9 cellular contexts compared by ENCODE assay signal in the genomic region with DNA sequence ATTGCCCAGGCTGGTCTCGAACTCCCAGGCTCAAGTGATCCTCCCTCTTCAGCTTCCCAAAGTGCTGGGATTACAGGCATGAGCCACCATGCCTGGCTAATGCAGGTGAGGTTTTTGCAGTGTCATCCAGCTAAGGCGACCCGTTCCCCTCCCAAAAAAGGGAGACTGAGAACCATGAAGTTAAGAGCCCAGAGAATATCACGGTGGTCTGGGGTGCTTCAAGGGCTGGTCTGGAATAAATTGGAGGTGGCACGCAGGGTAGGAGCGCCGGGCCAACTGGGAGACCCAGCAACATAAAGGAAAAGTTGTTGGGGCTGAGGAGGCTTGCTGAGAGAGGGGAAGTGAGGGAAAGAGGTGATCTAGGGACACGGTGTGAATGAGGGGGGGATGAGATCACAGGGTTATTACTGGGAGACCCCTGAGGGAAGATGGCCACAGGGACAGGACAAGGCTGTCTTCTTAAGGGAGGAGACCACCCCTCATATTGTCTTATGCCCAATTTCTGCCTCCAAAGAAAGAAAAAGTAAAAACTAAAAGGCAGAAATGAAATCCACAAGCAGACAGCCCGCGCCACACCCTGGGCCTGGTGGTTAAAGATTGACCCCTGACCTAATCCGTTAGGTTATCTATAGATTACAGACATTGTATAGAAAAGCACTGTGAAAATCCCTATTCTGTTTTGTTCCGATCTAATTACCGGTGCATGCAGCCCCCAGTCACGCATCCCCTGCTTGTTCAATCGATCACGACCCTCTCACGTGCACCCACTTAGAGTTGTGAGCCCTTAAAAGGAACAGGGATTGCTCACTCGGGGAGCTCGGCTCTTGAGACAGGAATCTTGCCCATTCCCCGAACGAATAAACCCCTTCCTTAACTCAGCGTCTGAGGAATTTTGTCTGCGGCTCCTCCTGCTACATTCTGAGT. TPM values are rescaled to one million over a fixed set of nuclear protein-coding genes. Genes with fewer than 3 reads are reported as not detected.
DNase-seq lines count a peak whose midpoint lies in the region; ATAC-seq and TF ChIP-seq lines count a peak whose summit lies in the region.
"Not testable (repeated sequence)": the region's sequence is repeated elsewhere in the genome, so short reads cannot be mapped to it uniquely, and the experiment has no call there.
"Had no signal": no experiment of that assay in that cellular context is flagged by ENCODE, and none has a peak within 500 bp of the region (broad histone marks: within the 10 kb centered on the region; RNA-seq: fewer than 3 reads in every experiment).

No MANE protein-coding gene starts in this region.

- BruUV-seq in Panc1 (replicated peaks; lab: Mats Ljungman, UMichigan) = not testable (repeated sequence)

- not testable (repeated sequence) for H3K27me3 ChIP-seq in Panc1 (ENCODE audit: control insufficient read depth, insufficient read depth, low read length); mucosa of rectum (ENCODE audit: control insufficient read depth in 2 of 2, insufficient read depth in 2 of 2, low read length in 2 of 2)

- CTCF ChIA-PET in Panc1 (lab: Charles Lee) = not testable (repeated sequence)

- not testable (repeated sequence) for H3K36me3 Mint-ChIP-seq in activated T-helper 2 cell treated with anti-CD3 and anti-CD28 coated beads, Interferon-gamma antibody, Interleukin-2, Interleukin-4, amounts not matched to agents 10 μg/mL and 5 μg/mL and 100 μg/mL, durations not matched to agents 14 hours and 24 hours and 36 hours (ENCODE audit: low read depth)

- H3K27ac ChIP-seq in Panc1 (ENCODE audit: low read length) = peak overlapping the region; percentile 84
- peak overlapping the region in 1 of 2 donors; percentile 23 for H3K27ac ChIP-seq in mucosa of rectum (ENCODE audit: low read depth in 2 of 2, low read length in 2 of 2)

- H3K4me3 ChIP-seq in Panc1 (ENCODE audit: low read depth in 2 of 2, low read length in 2 of 2) (peak overlapping the region; percentile 47 to 55), epithelial cell of esophagus (ENCODE audit: low read length) (peak overlapping the region; percentile 63), mucosa of rectum (ENCODE audit: low read length in 2 of 2) (peak overlapping the region; percentile 65 to 69)

- intact Hi-C loops in Panc1 (cut with micrococcal nuclease; ENCODE audit: unreplicated experiment); activated T-helper 2 cell treated with anti-CD3 and anti-CD28 coated beads, Interferon-gamma antibody, Interleukin-2, Interleukin-4, amounts not matched to agents 10 μg/mL and 5 μg/mL and 100 μg/mL, durations not matched to agents 14 hours and 24 hours and 36 hours (cut with micrococcal nuclease): not testable (repeated sequence)

- not testable (repeated sequence) for H3K9me3 ChIP-seq in ES-I3 (ENCODE audit: control insufficient read depth, insufficient read depth, low read length); Panc1 (ENCODE audit: control insufficient read depth, insufficient read depth, low read depth, low read length); mucosa of rectum (ENCODE audit: control insufficient read depth in 2 of 2, low read length in 2 of 2)

- not testable (repeated sequence) for H3K27me3 Mint-ChIP-seq in activated T-helper 2 cell treated with anti-CD3 and anti-CD28 coated beads, Interferon-gamma antibody, Interleukin-2, Interleukin-4, amounts not matched to agents 10 μg/mL and 5 μg/mL and 100 μg/mL, durations not matched to agents 14 hours and 24 hours and 36 hours (ENCODE audit: low read depth)
- peaks cover 60% of the 10 kb centered on the region for H3K27me3 Mint-ChIP-seq in stimulated activated naive CD8-positive, alpha-beta T cell treated with anti-CD3 and anti-CD28 coated beads, Interleukin-15, amount 100 ng/mL, for 72 hours

- in situ Hi-C loops in Panc1 (cut with HindIII; ENCODE audit: low pct_unique_long_range_greater_than_20kb, low sequenced_read_pairs) = not testable (repeated sequence)

- H3K4me1 ChIP-seq in ES-I3 (ENCODE audit: insufficient read depth, low read length) = peaks cover 12% of the 10 kb centered on the region
- peaks cover 10% of the 10 kb centered on the region; the same call in 1 of the 2 replicates for H3K4me1 ChIP-seq in Panc1 (ENCODE audit: control insufficient read depth, insufficient read depth, low read length)
- not testable (repeated sequence) for H3K4me1 ChIP-seq in mucosa of rectum (ENCODE audit: control insufficient read depth in 2 of 2, insufficient read depth in 2 of 2, low read length in 2 of 2)

- ATAC-seq in Panc1; stimulated activated naive CD8-positive, alpha-beta T cell treated with anti-CD3 and anti-CD28 coated beads, Interleukin-15, amount 100 ng/mL, for 72 hours: not testable (repeated sequence)

- peak overlapping the region; percentile 18 for H3K27ac Mint-ChIP-seq in activated T-helper 2 cell treated with anti-CD3 and anti-CD28 coated beads, Interferon-gamma antibody, Interleukin-2, Interleukin-4, amounts not matched to agents 10 μg/mL and 5 μg/mL and 100 μg/mL, durations not matched to agents 14 hours and 24 hours and 36 hours
- not testable (repeated sequence) for H3K27ac Mint-ChIP-seq in stimulated activated naive CD8-positive, alpha-beta T cell treated with anti-CD3 and anti-CD28 coated beads, Interleukin-15, amount 100 ng/mL, for 72 hours

- peaks cover 27% of the 10 kb centered on the region for H3K4me1 Mint-ChIP-seq in activated T-helper 2 cell treated with anti-CD3 and anti-CD28 coated beads, Interferon-gamma antibody, Interleukin-2, Interleukin-4, amounts not matched to agents 10 μg/mL and 5 μg/mL and 100 μg/mL, durations not matched to agents 14 hours and 24 hours and 36 hours (ENCODE audit: low read depth)
- H3K4me1 Mint-ChIP-seq in stimulated activated naive CD8-positive, alpha-beta T cell treated with anti-CD3 and anti-CD28 coated beads, Interleukin-15, amount 100 ng/mL, for 72 hours = peaks cover 24% of the 10 kb centered on the region

- H3K9ac ChIP-seq in ES-I3 (ENCODE audit: low read depth, low read length) = peak overlapping the region; percentile 66
- H3K9ac ChIP-seq in mucosa of rectum (ENCODE audit: low read depth in 1 of 2, low read length in 2 of 2) = not testable (repeated sequence)

- H3K36me3 ChIP-seq in ES-I3 (ENCODE audit: insufficient read depth, low read length); Panc1 (ENCODE audit: control insufficient read depth, insufficient read depth, low read length); mucosa of rectum (ENCODE audit: control insufficient read depth in 2 of 2, insufficient read depth in 2 of 2, low read length in 2 of 2): not testable (repeated sequence)

- DNase-seq in Panc1 (ENCODE audit: low read depth, low spot score); activated T-helper 2 cell treated with anti-CD3 and anti-CD28 coated beads, Interferon-gamma antibody, Interleukin-2, Interleukin-4, amounts not matched to agents 10 μg/mL and 5 μg/mL and 100 μg/mL, durations not matched to agents 14 hours and 24 hours and 36 hours (ENCODE audit: low spot score); epithelial cell of esophagus (ENCODE audit: low read depth); stimulated activated naive CD8-positive, alpha-beta T cell treated with anti-CD3 and anti-CD28 coated beads, Interleukin-15, amount 100 ng/mL, for 72 hours: not testable (repeated sequence)

- POLR2A ChIA-PET in Panc1 (lab: Charles Lee) = not testable (repeated sequence)

- peak overlapping the region; percentile 98 for H3K4me3 Mint-ChIP-seq in activated T-helper 2 cell treated with anti-CD3 and anti-CD28 coated beads, Interferon-gamma antibody, Interleukin-2, Interleukin-4, amounts not matched to agents 10 μg/mL and 5 μg/mL and 100 μg/mL, durations not matched to agents 14 hours and 24 hours and 36 hours (ENCODE audit: low read depth)
- peak overlapping the region; percentile 96 to 99 for H3K4me3 Mint-ChIP-seq in stimulated activated naive CD8-positive, alpha-beta T cell treated with anti-CD3 and anti-CD28 coated beads, Interleukin-15, amount 100 ng/mL, for 72 hours

- not testable (repeated sequence) for TF ChIP-seq CTCF in Panc1 (IDR thresholded peaks at IDR 0.05); epithelial cell of esophagus (IDR thresholded peaks at IDR 0.05; ENCODE audit: insufficient read depth, low read depth, low read length, missing control alignments)

- not testable (repeated sequence) for H3K9me3 Mint-ChIP-seq in activated T-helper 2 cell treated with anti-CD3 and anti-CD28 coated beads, Interferon-gamma antibody, Interleukin-2, Interleukin-4, amounts not matched to agents 10 μg/mL and 5 μg/mL and 100 μg/mL, durations not matched to agents 14 hours and 24 hours and 36 hours; stimulated activated naive CD8-positive, alpha-beta T cell treated with anti-CD3 and anti-CD28 coated beads, Interleukin-15, amount 100 ng/mL, for 72 hours

RNA-seq across cellular contexts. Expression of a gene that starts 0.6 kb away (rescaled TPM):
- 48.5 TPM for total RNA-seq in Panc1 (2021; ENCODE audit: unreplicated experiment)
- 47.0 TPM for polyA plus RNA-seq in Panc1 (2012; ENCODE audit: insufficient read length)
- 3.1 and 6.4 TPM in 2 replicates for total RNA-seq in activated T-helper 2 cell treated with anti-CD3 and anti-CD28 coated beads, Interferon-gamma antibody, Interleukin-2, Interleukin-4, amounts not matched to agents 10 μg/mL and 5 μg/mL and 100 μg/mL, durations not matched to agents 14 hours and 24 hours and 36 hours

RNA-seq across cellular contexts. Expression of a gene that starts 8.2 kb away (rescaled TPM):
- 780 TPM for total RNA-seq in Panc1 (2021; ENCODE audit: unreplicated experiment)
- 1,409 TPM for polyA plus RNA-seq in Panc1 (2012; ENCODE audit: insufficient read length)
- 0.94 TPM in 2 replicates for total RNA-seq in activated T-helper 2 cell treated with anti-CD3 and anti-CD28 coated beads, Interferon-gamma antibody, Interleukin-2, Interleukin-4, amounts not matched to agents 10 μg/mL and 5 μg/mL and 100 μg/mL, durations not matched to agents 14 hours and 24 hours and 36 hours

RNA-seq across cellular contexts. Expression of a gene that starts 22.7 kb away (rescaled TPM):
- total RNA-seq in Panc1 (2021; ENCODE audit: unreplicated experiment) = 147 TPM
- polyA plus RNA-seq in Panc1 (2012; ENCODE audit: insufficient read length) = 136 TPM
- total RNA-seq in activated T-helper 2 cell treated with anti-CD3 and anti-CD28 coated beads, Interferon-gamma antibody, Interleukin-2, Interleukin-4, amounts not matched to agents 10 μg/mL and 5 μg/mL and 100 μg/mL, durations not matched to agents 14 hours and 24 hours and 36 hours = 152 and 156 TPM in 2 replicates

RNA-seq across cellular contexts. Expression of a gene that starts 28.3 kb away (rescaled TPM):
- total RNA-seq in Panc1 (2021; ENCODE audit: unreplicated experiment) = not detected
- polyA plus RNA-seq in Panc1 (2012; ENCODE audit: insufficient read length) = not detected
- total RNA-seq in activated T-helper 2 cell treated with anti-CD3 and anti-CD28 coated beads, Interferon-gamma antibody, Interleukin-2, Interleukin-4, amounts not matched to agents 10 μg/mL and 5 μg/mL and 100 μg/mL, durations not matched to agents 14 hours and 24 hours and 36 hours = not detected in 2 replicates
- total RNA-seq: dermis blood vessel endothelial cell, mucosa of descending colon, Right ventricle myocardium superior had no signal

RNA-seq across cellular contexts. Expression of a gene that starts 32.1 kb away (rescaled TPM):
- not detected for total RNA-seq in Panc1 (2021; ENCODE audit: unreplicated experiment)
- polyA plus RNA-seq in Panc1 (2012; ENCODE audit: insufficient read length) = not detected
- not detected in 2 replicates for total RNA-seq in activated T-helper 2 cell treated with anti-CD3 and anti-CD28 coated beads, Interferon-gamma antibody, Interleukin-2, Interleukin-4, amounts not matched to agents 10 μg/mL and 5 μg/mL and 100 μg/mL, durations not matched to agents 14 hours and 24 hours and 36 hours
- total RNA-seq: dermis blood vessel endothelial cell, Right ventricle myocardium superior had no signal

Comparison
In these comparisons a context has a peak if more than half of its experiments do, and no peak if none do; other contexts are left out.
1. RNA of a gene that starts 8.2 kb away (total RNA-seq): 780 TPM in Panc1 (single experiment); 0.94 TPM in activated T-helper 2 cell treated with anti-CD3 and anti-CD28 coated beads, Interferon-gamma antibody, Interleukin-2, Interleukin-4, amounts not matched to agents 10 μg/mL and 5 μg/mL and 100 μg/mL, durations not matched to agents 14 hours and 24 hours and 36 hours; every median in the first group is over 100 times any median in the second.
2. Peak in every context shown above with its lines, with median percentiles within 50 percentile points of each other: H3K4me3 ChIP-seq.